33 cellular contexts compared by ENCODE assay signal in the genomic region with DNA sequence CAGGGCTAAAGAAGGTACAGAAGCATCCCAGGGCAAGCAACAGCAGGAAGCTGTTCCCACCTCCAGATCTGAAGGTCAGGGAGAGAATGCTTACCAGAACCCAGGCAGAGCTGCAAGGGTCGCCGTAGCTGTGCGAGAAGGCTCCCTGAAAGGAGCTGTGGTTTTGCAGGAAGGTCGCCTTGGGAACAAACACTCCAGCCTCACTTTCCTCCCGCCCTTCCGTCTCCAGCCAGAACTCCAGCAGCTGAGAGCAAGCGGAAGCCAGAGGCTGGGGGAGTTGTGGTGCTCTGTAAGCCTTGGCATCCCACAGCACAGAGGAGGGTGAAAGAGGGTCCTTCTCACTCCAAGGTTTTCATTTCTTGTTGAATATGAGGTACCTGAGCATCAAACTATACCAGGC. TPM values are rescaled to one million over a fixed set of nuclear protein-coding genes. Genes with fewer than 3 reads are reported as not detected.
DNase-seq lines count a peak whose midpoint lies in the region; ATAC-seq and TF ChIP-seq lines count a peak whose summit lies in the region.
"Had no signal": no experiment of that assay in that cellular context is flagged by ENCODE, and none has a peak within 500 bp of the region (broad histone marks: within the 10 kb centered on the region; RNA-seq: fewer than 3 reads in every experiment).

No MANE protein-coding gene starts in this region.

- no peaks in the 10 kb centered on the region for H3K4me1 ChIP-seq in GM23338 (ENCODE audit: insufficient read depth)
- H3K4me1 ChIP-seq in esophagus squamous epithelium: peaks cover 0 to 14% (median 0%) of the 10 kb centered on the region in 3 donors
- H3K4me1 ChIP-seq: adrenal gland, upper lobe of left lung had no signal

- WGBS in esophagus squamous epithelium, 2 donors: 72 to 97% methylated on average over 4 to 6 of the region's 7 CpGs

- H3K27ac ChIP-seq in GM23338 (ENCODE audit: low read depth): no peak overlapping the region
- H3K27ac ChIP-seq in esophagus squamous epithelium: no peak overlapping the region
- H3K27ac ChIP-seq: adrenal gland; BLaER1 treated with 17β-estradiol and CSF1 and Interleukin-3, amounts not matched to agents 10 nM and 100 nM; brain microvascular endothelial cell; dorsolateral prefrontal cortex; skin epidermis; upper lobe of left lung had no signal

- intact Hi-C loops in sciatic nerve (cut with DNase I) (loop anchor here (5.0 kb wide), 1 partner anchor 706 kb away; no protein-coding TSS in a partner anchor), esophagus squamous epithelium (cut with DNase I) (no loop called here)

- no peaks in the 10 kb centered on the region for H3K9me3 ChIP-seq in esophagus squamous epithelium
- H3K9me3 ChIP-seq: adrenal gland, upper lobe of left lung had no signal

- H3K36me3 Mint-ChIP-seq in GM23338 (ENCODE audit: low read depth): no peaks in the 10 kb centered on the region
- H3K36me3 Mint-ChIP-seq: naive thymus-derived CD4-positive, alpha-beta T cell; stimulated activated memory B cell treated with anti-CD40 and anti-IgM and Interleukin-4, amounts not matched to agents 10 μg/mL and 1 μg/mL and 100 μg/mL, for 72 hours had no signal

- no peak overlapping the region; the same call in 1 of the 2 replicates for H2AFZ ChIP-seq in GM23338

- H3K4me1 Mint-ChIP-seq in GM23338: peaks cover 10% of the 10 kb centered on the region; the same call in 2 of the 3 replicates

- no peak overlapping the region for H3K4me3 Mint-ChIP-seq in GM23338
- H3K4me3 Mint-ChIP-seq: activated CD4-positive, alpha-beta T cell treated with anti-CD3 and anti-CD28 coated beads for 36 hours; activated CD8-positive, alpha-beta T cell treated with anti-CD3 and anti-CD28 coated beads for 36 hours; activated naive CD4-positive, alpha-beta T cell treated with anti-CD3 and anti-CD28 coated beads for 36 hours; activated T-helper 1 cell treated with anti-CD3 and anti-CD28 coated beads, Interleukin-12 subunit alpha, Interleukin-12 subunit beta, Interleukin-2, Interleukin-4 antibody, amounts not matched to agents 30 ng/mL and 10 ng/mL and 1 ng/mL, durations not matched to agents 14 hours and 24 hours and 36 hours; naive thymus-derived CD4-positive, alpha-beta T cell; stimulated activated memory B cell treated with anti-CD40 and anti-IgM and Interleukin-4, amounts not matched to agents 10 μg/mL and 1 μg/mL and 100 μg/mL, for 72 hours had no signal

- H3K36me3 ChIP-seq in GM23338 (ENCODE audit: insufficient read depth) (no peaks in the 10 kb centered on the region), esophagus squamous epithelium (no peaks in the 10 kb centered on the region)
- H3K36me3 ChIP-seq: adrenal gland; BLaER1 treated with 17β-estradiol and CSF1 and Interleukin-3, amounts not matched to agents 10 nM and 100 nM; brain microvascular endothelial cell; upper lobe of left lung had no signal

- H3K9me3 Mint-ChIP-seq in GM23338: no peaks in the 10 kb centered on the region
- H3K9me3 Mint-ChIP-seq: activated CD8-positive, alpha-beta T cell treated with anti-CD3 and anti-CD28 coated beads for 36 hours; activated naive CD4-positive, alpha-beta T cell treated with anti-CD3 and anti-CD28 coated beads for 36 hours; activated T-helper 1 cell treated with anti-CD3 and anti-CD28 coated beads, Interleukin-12 subunit alpha, Interleukin-12 subunit beta, Interleukin-2, Interleukin-4 antibody, amounts not matched to agents 30 ng/mL and 10 ng/mL and 1 ng/mL, durations not matched to agents 14 hours and 24 hours and 36 hours; naive thymus-derived CD4-positive, alpha-beta T cell; stimulated activated memory B cell treated with anti-CD40 and anti-IgM and Interleukin-4, amounts not matched to agents 10 μg/mL and 1 μg/mL and 100 μg/mL, for 72 hours had no signal

- no peak for TF ChIP-seq POLR2A in esophagus squamous epithelium (IDR thresholded peaks at IDR 0.05)

- no peak overlapping the region for H3K27ac Mint-ChIP-seq in GM23338
- H3K27ac Mint-ChIP-seq: activated CD8-positive, alpha-beta T cell treated with anti-CD3 and anti-CD28 coated beads for 36 hours; activated naive CD4-positive, alpha-beta T cell treated with anti-CD3 and anti-CD28 coated beads for 36 hours; activated T-helper 1 cell treated with anti-CD3 and anti-CD28 coated beads, Interleukin-12 subunit alpha, Interleukin-12 subunit beta, Interleukin-2, Interleukin-4 antibody, amounts not matched to agents 30 ng/mL and 10 ng/mL and 1 ng/mL, durations not matched to agents 14 hours and 24 hours and 36 hours; naive thymus-derived CD4-positive, alpha-beta T cell; stimulated activated memory B cell treated with anti-CD40 and anti-IgM and Interleukin-4, amounts not matched to agents 10 μg/mL and 1 μg/mL and 100 μg/mL, for 72 hours had no signal

- H3K27me3 Mint-ChIP-seq in GM23338 (ENCODE audit: insufficient read depth, low read depth, poor library complexity): no peaks in the 10 kb centered on the region
- H3K27me3 Mint-ChIP-seq: activated CD4-positive, alpha-beta T cell treated with anti-CD3 and anti-CD28 coated beads for 36 hours had no signal

- H3K4me3 ChIP-seq in GM23338 (no peak overlapping the region), fibroblast of pulmonary artery (replicated peaks; ENCODE audit: low read depth, low read length) (no peak overlapping the region), esophagus squamous epithelium (no peak overlapping the region)
- H3K4me3 ChIP-seq: adrenal gland; BLaER1 treated with 17β-estradiol and CSF1 and Interleukin-3, amounts not matched to agents 10 nM and 100 nM; dorsolateral prefrontal cortex; skin epidermis; upper lobe of left lung had no signal

- no peaks in the 10 kb centered on the region for H3F3A ChIP-seq in GM23338 (replicated peaks; ENCODE audit: low read depth)

- H3K9me2 ChIP-seq in GM23338 (ENCODE audit: insufficient read depth): no peaks in the 10 kb centered on the region

- ATAC-seq in GM23338 (peak; percentile 76), sciatic nerve (peak; percentile 33)
- no peak for ATAC-seq in stimulated activated naive CD8-positive, alpha-beta T cell treated with anti-CD3 and anti-CD28 coated beads, Interleukin-15, Interleukin-2, amounts not matched to agents 100 U/mL and 50 U/mL, for 24 hours
- ATAC-seq: activated CD8-positive, alpha-beta T cell treated with anti-CD3 and anti-CD28 coated beads for 36 hours; naive thymus-derived CD4-positive, alpha-beta T cell; SK-N-SH treated with all-trans-retinoic acid at 6 μM for 48 hours had no signal

- no peaks in the 10 kb centered on the region for H3K27me3 ChIP-seq in GM23338 (ENCODE audit: insufficient read depth)
- no peaks in the 10 kb centered on the region for H3K27me3 ChIP-seq in esophagus squamous epithelium
- H3K27me3 ChIP-seq: adrenal gland; BLaER1 treated with 17β-estradiol and CSF1 and Interleukin-3, amounts not matched to agents 10 nM and 100 nM; brain microvascular endothelial cell; dorsolateral prefrontal cortex; upper lobe of left lung had no signal

- no peaks in the 10 kb centered on the region for H3K79me2 ChIP-seq in GM23338 (replicated peaks; ENCODE audit: insufficient read depth)

- H3K4me2 ChIP-seq in GM23338: no peak overlapping the region
- H3K4me2 ChIP-seq: BLaER1 treated with 17β-estradiol and CSF1 and Interleukin-3, amounts not matched to agents 10 nM and 100 nM had no signal

- DNase-seq in GM23338 (ENCODE audit: low spot score) (peak; percentile 38), SK-N-DZ (ENCODE audit: low spot score) (peak; percentile 33), fibroblast of pulmonary artery (ENCODE audit: low read depth) (peak; percentile 29), sciatic nerve (ENCODE audit: low spot score) (no peak), esophagus squamous epithelium (lab: John Stamatoyannopoulos, UW) (no peak)
- no peak for DNase-seq in activated naive CD4-positive, alpha-beta T cell treated with anti-CD3 and anti-CD28 coated beads, Interleukin-2, amount 50 U/mL, for 16 hours
- DNase-seq in stimulated activated naive CD8-positive, alpha-beta T cell treated with anti-CD3 and anti-CD28 coated beads, Interleukin-15, Interleukin-2, amounts not matched to agents 100 U/mL and 50 U/mL, for 24 hours: no peak
- DNase-seq: activated CD4-positive, alpha-beta T cell treated with anti-CD3 and anti-CD28 coated beads for 36 hours; activated CD8-positive, alpha-beta memory T cell treated with anti-CD3 and anti-CD28 coated beads, Interleukin-2, amount 50 U/mL, for 48 hours; activated CD8-positive, alpha-beta T cell treated with anti-CD3 and anti-CD28 coated beads for 36 hours; activated naive CD4-positive, alpha-beta T cell treated with anti-CD3 and anti-CD28 coated beads for 36 hours; adrenal gland; brain microvascular endothelial cell; DMS53; dorsolateral prefrontal cortex; GF-D8; midbrain; naive thymus-derived CD4-positive, alpha-beta T cell; NCI-H1436 treated with DMSO at 0.1 percent for 48 hours; NCI-H446 treated with DMSO at 0.1 percent for 48 hours; NCI-H82; RPMI8226; substantia nigra; upper lobe of left lung had no signal

- H4K20me1 ChIP-seq in GM23338 (replicated peaks; ENCODE audit: insufficient read depth): no peaks in the 10 kb centered on the region
- H4K20me1 ChIP-seq: BLaER1 treated with 17β-estradiol and CSF1 and Interleukin-3, amounts not matched to agents 10 nM and 100 nM had no signal

- no peak for TF ChIP-seq CTCF in GM23338 (conservative IDR thresholded peaks at IDR 0.05; ENCODE audit: low read depth in 2 of 2)
- TF ChIP-seq CTCF in fibroblast of pulmonary artery (IDR thresholded peaks at IDR 0.05; ENCODE audit: low read length, missing control alignments): no peak
- no peak for TF ChIP-seq CTCF in esophagus squamous epithelium (IDR thresholded peaks at IDR 0.05)

RNA-seq across cellular contexts. Expression of a gene that starts 18.3 kb away (rescaled TPM):
- not detected in 2 replicates for total RNA-seq in GM23338 (2014; rRNA removed; shearing (Covaris generic))
- polyA plus RNA-seq in GM23338 (2016; fragmentation: Nextera tagmentation; extraction: Ambion mirVana): not detected in 2 replicates
- not detected in 2 replicates for polyA plus RNA-seq in SK-N-DZ (2014; cell fraction: cytosol; rRNA removed)
- polyA plus RNA-seq in SK-N-DZ (2014; cell fraction: nucleus; rRNA removed): not detected in 2 replicates
- total RNA-seq in sciatic nerve: not detected
- total RNA-seq in esophagus squamous epithelium: under 1 TPM in 3 of 4 donors, not detected in 1; 0.48 to 0.85 (median 0.76) TPM
- total RNA-seq: cerebellum, dorsolateral prefrontal cortex, HT1080, pulmonary artery endothelial cell had no signal

RNA-seq across cellular contexts. Expression of a gene that starts 50.7 kb away (rescaled TPM):
- total RNA-seq in GM23338 (2014; rRNA removed; shearing (Covaris generic)): not detected in 2 replicates
- not detected in 2 replicates for polyA plus RNA-seq in GM23338 (2016; fragmentation: Nextera tagmentation; extraction: Ambion mirVana)
- not detected in 2 replicates for polyA plus RNA-seq in SK-N-DZ (2014; cell fraction: cytosol; rRNA removed)
- not detected in 2 replicates for polyA plus RNA-seq in SK-N-DZ (2014; cell fraction: nucleus; rRNA removed)
- total RNA-seq in sciatic nerve: 0.67 TPM
- 1 to 10 TPM in 2 of 4 donors, under 1 TPM in 2; 0.79 to 6.0 (median 0.99) TPM for total RNA-seq in esophagus squamous epithelium
- total RNA-seq: cerebellum, HT1080, pulmonary artery endothelial cell had no signal
- polyA plus RNA-seq: liver had no signal

Comparison
In these comparisons a context has a peak if more than half of its experiments do, and no peak if none do; other contexts are left out.
1. DNase-seq: peak in GM23338 (single experiment), SK-N-DZ (single experiment) and fibroblast of pulmonary artery (single experiment); none in sciatic nerve (single experiment), activated naive CD4-positive, alpha-beta T cell treated with anti-CD3 and anti-CD28 coated beads, Interleukin-2, amount 50 U/mL, for 16 hours (single experiment), stimulated activated naive CD8-positive, alpha-beta T cell treated with anti-CD3 and anti-CD28 coated beads, Interleukin-15, Interleukin-2, amounts not matched to agents 100 U/mL and 50 U/mL, for 24 hours (single experiment) and esophagus squamous epithelium (single experiment).